In genomic region chr2:218009191-218010114, GRCh38 we compare ENCODE assay signal across 9 cellular contexts. TPM values are rescaled to one million over a fixed set of nuclear protein-coding genes. Genes with fewer than 3 reads are reported as not detected.
A peak's percentile ranks its signal among the peaks of the same experiment; 100 is the strongest.
DNase-seq lines count a peak whose midpoint lies in the region; TF ChIP-seq lines count a peak whose summit lies in the region.
"Had no signal": no experiment of that assay in that cellular context is flagged by ENCODE, and none has a peak within 500 bp of the region (broad histone marks: within the 10 kb centered on the region; RNA-seq: fewer than 3 reads in every experiment).

No MANE protein-coding gene starts in this region.

- no peak overlapping the region for H4K8ac ChIP-seq in neuronal stem cell (ENCODE audit: low read depth, low read length)

- peak overlapping the region; percentile 53 for H2BK120ac ChIP-seq in neuronal stem cell (ENCODE audit: low read depth, low read length)

- no peak overlapping the region for H3K14ac ChIP-seq in neuronal stem cell (ENCODE audit: low read length)

- H2BK12ac ChIP-seq in neuronal stem cell (ENCODE audit: low read length) = no peak overlapping the region

- peak overlapping the region; percentile 20 for H2AK5ac ChIP-seq in neuronal stem cell (ENCODE audit: low read depth, low read length)

- peak overlapping the region; percentile 95 for H3K18ac ChIP-seq in neuronal stem cell (ENCODE audit: low read length)

- peak overlapping the region; percentile 95 for H2BK15ac ChIP-seq in neuronal stem cell (ENCODE audit: low read length)

- H3K27me3 ChIP-seq in BLaER1 treated with 17β-estradiol and CSF1 and Interleukin-3, amounts not matched to agents 10 nM and 100 nM = peaks cover 0 to 35% (median 0%) of the 10 kb centered on the region in 11 experiments; a peak in 4 of 22 replicates
- peaks cover 45% of the 10 kb centered on the region for H3K27me3 ChIP-seq in NT2/D1 (ENCODE audit: insufficient read depth, insufficient read length)
- H3K27me3 ChIP-seq in neuronal stem cell (ENCODE audit: control insufficient read depth in 3 of 3, insufficient read depth in 3 of 3, low read depth in 1 of 3, low read length in 3 of 3) = peaks cover 0 to 84% (median 29%) of the 10 kb centered on the region in 3 experiments
- H3K27me3 ChIP-seq in Karpas-422 (ENCODE audit: low read length) = no peaks in the 10 kb centered on the region

- no peaks in the 10 kb centered on the region for H3K79me1 ChIP-seq in neuronal stem cell (ENCODE audit: low read depth, low read length)

- peaks cover 0 to 11% (median 0%) of the 10 kb centered on the region in 11 experiments; a peak in 3 of 22 replicates for H3K36me3 ChIP-seq in BLaER1 treated with 17β-estradiol and CSF1 and Interleukin-3, amounts not matched to agents 10 nM and 100 nM
- H3K36me3 ChIP-seq in NT2/D1 (ENCODE audit: insufficient read depth, insufficient read length, low read length) (no peaks in the 10 kb centered on the region), neuronal stem cell (replicated peaks in 1 of 2; ENCODE audit: control insufficient read depth in 2 of 2, insufficient read depth in 2 of 2, low read length in 2 of 2) (no peaks in the 10 kb centered on the region), Karpas-422 (ENCODE audit: insufficient read depth, low read length) (no peaks in the 10 kb centered on the region)

- H3K9me3 ChIP-seq in BLaER1 treated with 17β-estradiol and CSF1 and Interleukin-3, amounts not matched to agents 10 nM and 100 nM (replicated peaks in 1 of 11) = no peaks in the 10 kb centered on the region
- H3K9me3 ChIP-seq in NT2/D1 (ENCODE audit: insufficient read depth, low read length) (no peaks in the 10 kb centered on the region), neuronal stem cell (replicated peaks in 1 of 2; ENCODE audit: control insufficient read depth in 2 of 2, insufficient read depth in 1 of 2, low read depth in 1 of 2, low read length in 2 of 2) (no peaks in the 10 kb centered on the region), Karpas-422 (ENCODE audit: low read length) (no peaks in the 10 kb centered on the region)

- peak overlapping the region; percentile 26 for H3K23ac ChIP-seq in neuronal stem cell (ENCODE audit: low read depth, low read length, poor library complexity)

- peak overlapping the region in 8 of 11 experiments; percentile 45 to 71 (median 62); a peak in 13 of 22 replicates for H3K27ac ChIP-seq in BLaER1 treated with 17β-estradiol and CSF1 and Interleukin-3, amounts not matched to agents 10 nM and 100 nM
- H3K27ac ChIP-seq in neuronal stem cell (replicated peaks; ENCODE audit: low read length) (no peak overlapping the region), Karpas-422 (ENCODE audit: low read length) (no peak overlapping the region)

- DNase-seq in NT2/D1 (ENCODE audit: low read depth, low spot score) = no peak
- DNase-seq in epithelial cell of esophagus (ENCODE audit: low read depth) = no peak
- no peak for DNase-seq in neuronal stem cell (ENCODE audit: low spot score)
- DNase-seq in HuH-7.5 (ENCODE audit: low spot score) = no peak
- no peak for DNase-seq in posterior vena cava (ENCODE audit: low spot score)
- DNase-seq in Karpas-422 = no peak
- DNase-seq in SW 1271 (lab: John Stamatoyannopoulos, UW) = no peak
- DNase-seq: erythroblast had no signal

- H3K4me2 ChIP-seq in BLaER1 treated with 17β-estradiol and CSF1 and Interleukin-3, amounts not matched to agents 10 nM and 100 nM = peak overlapping the region; percentile 93 to 100 (median 97)
- H3K4me2 ChIP-seq in neuronal stem cell (ENCODE audit: insufficient read depth, low read length, poor library complexity, severe bottlenecking) = peak overlapping the region; percentile 97
- H3K4me2 ChIP-seq in Karpas-422 (ENCODE audit: low read depth, low read length, poor library complexity, severe bottlenecking) = no peak overlapping the region

- H3K4me3 ChIP-seq in BLaER1 treated with 17β-estradiol and CSF1 and Interleukin-3, amounts not matched to agents 10 nM and 100 nM = peak overlapping the region; percentile 44 to 80 (median 70)
- H3K4me3 ChIP-seq in NT2/D1 (ENCODE audit: insufficient read length, low read depth) = peak overlapping the region; percentile 48
- H3K4me3 ChIP-seq in epithelial cell of esophagus (ENCODE audit: low read length) = peak overlapping the region; percentile 33
- H3K4me3 ChIP-seq in neuronal stem cell (ENCODE audit: low read length in 2 of 2) = peak overlapping the region in 1 of 2 donors; percentile 80
- H3K4me3 ChIP-seq in Karpas-422 (ENCODE audit: low read length) = no peak overlapping the region

- no CpG with 5 or more reads among the region's 31 CpGs for WGBS in neuronal stem cell (ENCODE audit: extremely low coverage in 2 of 2, insufficient read length in 2 of 2, insufficient replicate concordance in 1 of 2), 2 donors

- H3K4ac ChIP-seq in neuronal stem cell (ENCODE audit: low read length) = no peak overlapping the region

- intact Hi-C loops in posterior vena cava (cut with DNase I) = no loop called here

- no peak for TF ChIP-seq CTCF in epithelial cell of esophagus (IDR thresholded peaks at IDR 0.05; ENCODE audit: insufficient read depth, low read depth, low read length, missing control alignments)

- H4K20me1 ChIP-seq in BLaER1 treated with 17β-estradiol and CSF1 and Interleukin-3, amounts not matched to agents 10 nM and 100 nM = peaks cover 0 to 15% (median 0%) of the 10 kb centered on the region in 11 experiments; a peak in 3 of 22 replicates
- no peaks in the 10 kb centered on the region for H4K20me1 ChIP-seq in Karpas-422 (ENCODE audit: insufficient read depth, low read depth, low read length)

- peak overlapping the region in 9 of 11 experiments; percentile 64 to 82 (median 74); a peak in 17 of 22 replicates for H3K9ac ChIP-seq in BLaER1 treated with 17β-estradiol and CSF1 and Interleukin-3, amounts not matched to agents 10 nM and 100 nM
- peak overlapping the region; percentile 73 for H3K9ac ChIP-seq in NT2/D1 (ENCODE audit: insufficient read length, low read depth)
- H3K9ac ChIP-seq in neuronal stem cell (ENCODE audit: low read depth, low read length, poor library complexity) = peak overlapping the region; percentile 78
- no peak overlapping the region for H3K9ac ChIP-seq in Karpas-422 (ENCODE audit: low read length)

- H3K9me2 ChIP-seq in Karpas-422 (replicated peaks; ENCODE audit: insufficient read depth, low read length) = no peaks in the 10 kb centered on the region

- no peak overlapping the region for H2BK5ac ChIP-seq in neuronal stem cell (ENCODE audit: low read length)

- no peak overlapping the region for H4K91ac ChIP-seq in neuronal stem cell (ENCODE audit: low read depth, low read length, poor library complexity)

- H3K4me1 ChIP-seq in BLaER1 treated with 17β-estradiol and CSF1 and Interleukin-3, amounts not matched to agents 10 nM and 100 nM = peaks cover 28 to 89% (median 74%) of the 10 kb centered on the region in 10 experiments
- H3K4me1 ChIP-seq in NT2/D1 (ENCODE audit: insufficient read depth, insufficient read length) = peaks cover 20% of the 10 kb centered on the region
- peaks cover 2 to 14% of the 10 kb centered on the region in 2 donors for H3K4me1 ChIP-seq in neuronal stem cell (ENCODE audit: control insufficient read depth in 2 of 2, insufficient read depth in 1 of 2, low read depth in 1 of 2, low read length in 2 of 2)
- H3K4me1 ChIP-seq in Karpas-422 (ENCODE audit: low read length) = no peaks in the 10 kb centered on the region

- H2AFZ ChIP-seq in neuronal stem cell (ENCODE audit: low read length) = peak overlapping the region; percentile 80
- H2AFZ ChIP-seq in Karpas-422 (ENCODE audit: low read length) = no peak overlapping the region

- H3K79me2 ChIP-seq in Karpas-422 (ENCODE audit: low read length) = no peaks in the 10 kb centered on the region

RNA-seq across cellular contexts. Expression of gene TNS1, which starts 6.7 kb away (rescaled TPM):
- polyA plus RNA-seq in neuronal stem cell (2013, experiment 1 of 2) = 1.1 TPM
- 1.3 TPM for polyA plus RNA-seq in neuronal stem cell (2013, experiment 2 of 2)
- total RNA-seq in posterior vena cava = 1,000 to 10,000 TPM; 1,255 to 1,508 TPM
- 1.7 TPM in 1 of 2 replicates, not detected in the other for total RNA-seq in Karpas-422 (2014; rRNA removed; shearing (Covaris generic); ENCODE audit: low replicate concordance)

RNA-seq across cellular contexts. Expression of gene RUFY4, which starts 59.6 kb away (rescaled TPM):
- polyA plus RNA-seq in neuronal stem cell (2013, experiment 1 of 2) = not detected
- polyA plus RNA-seq in neuronal stem cell (2013, experiment 2 of 2) = 0.08 TPM
- under 1 TPM in 1 of 2 donors, not detected in 1; 0.14 TPM for total RNA-seq in posterior vena cava
- total RNA-seq in Karpas-422 (2014; rRNA removed; shearing (Covaris generic); ENCODE audit: low replicate concordance) = 0.11 TPM in 1 of 2 replicates, not detected in the other

Comparison
In these comparisons a context has a peak if more than half of its experiments do, and no peak if none do; other contexts are left out.
1. H3K27ac ChIP-seq: peak in BLaER1 treated with 17β-estradiol and CSF1 and Interleukin-3, amounts not matched to agents 10 nM and 100 nM (8 of 11); none in neuronal stem cell (single experiment) and Karpas-422 (single experiment).
2. RNA of gene TNS1, which starts 6.7 kb away (total RNA-seq): 1,255 to 1,508 TPM in posterior vena cava; 1.7 TPM in Karpas-422; every median in the first group is over 100 times any median in the second.